Comparison of ENCODE assay signal across 1 cellular context in the genomic region with DNA sequence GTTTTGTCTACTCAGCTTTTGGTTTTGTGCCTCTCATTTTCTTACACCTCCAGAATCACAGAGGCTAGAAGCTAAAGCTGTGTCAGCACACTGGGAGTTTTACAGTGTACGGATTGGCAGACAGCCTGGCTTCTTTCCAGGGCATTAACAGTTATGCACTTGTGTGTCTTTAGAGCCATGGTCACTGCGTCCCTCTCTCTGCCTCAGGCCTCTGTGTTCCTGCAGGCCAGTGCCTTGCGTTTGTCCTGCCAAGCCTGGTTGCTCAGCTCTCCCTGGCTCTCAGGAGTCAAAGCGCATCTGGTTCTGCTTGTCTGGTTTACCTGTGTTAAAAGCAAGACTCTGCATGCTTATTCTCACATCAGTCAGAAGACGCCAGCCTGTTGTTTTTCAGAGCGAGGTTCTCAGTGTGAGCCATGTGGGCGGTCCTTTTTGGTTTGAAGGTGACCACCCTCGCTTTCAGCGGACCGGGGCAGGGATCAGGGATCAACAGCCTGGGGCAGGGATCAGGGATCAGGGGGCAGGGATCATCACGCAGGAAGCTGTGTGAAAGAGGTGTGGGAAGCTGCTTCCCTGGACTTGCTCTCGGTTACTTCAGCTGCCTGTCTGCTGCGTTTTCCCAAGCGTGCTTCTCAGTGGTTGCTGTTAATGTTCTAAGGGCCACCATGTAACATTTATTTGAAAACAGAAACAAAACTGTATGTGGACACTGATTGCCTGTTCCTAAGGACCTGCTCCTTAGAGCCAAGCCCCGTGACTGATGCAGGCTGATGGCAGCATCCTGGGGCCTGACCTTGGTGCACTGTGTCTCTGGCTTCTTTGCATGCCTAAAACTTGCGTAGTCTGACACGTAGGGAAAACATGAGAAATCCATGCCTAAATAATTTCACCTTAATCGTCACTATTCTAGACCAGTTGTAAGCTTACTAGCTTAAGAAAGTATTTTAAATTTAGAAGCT.
A peak's percentile ranks its signal among the peaks of the same experiment; 100 is the strongest.
TF ChIP-seq lines count a peak whose summit lies in the region.

No MANE protein-coding gene starts in this region.

TF ChIP-seq in HepG2, 621 proteins besides CTCF, POLR2A, EP300 and RAD21 (continued from another document):
- TF ChIP-seq, protein P1, sequence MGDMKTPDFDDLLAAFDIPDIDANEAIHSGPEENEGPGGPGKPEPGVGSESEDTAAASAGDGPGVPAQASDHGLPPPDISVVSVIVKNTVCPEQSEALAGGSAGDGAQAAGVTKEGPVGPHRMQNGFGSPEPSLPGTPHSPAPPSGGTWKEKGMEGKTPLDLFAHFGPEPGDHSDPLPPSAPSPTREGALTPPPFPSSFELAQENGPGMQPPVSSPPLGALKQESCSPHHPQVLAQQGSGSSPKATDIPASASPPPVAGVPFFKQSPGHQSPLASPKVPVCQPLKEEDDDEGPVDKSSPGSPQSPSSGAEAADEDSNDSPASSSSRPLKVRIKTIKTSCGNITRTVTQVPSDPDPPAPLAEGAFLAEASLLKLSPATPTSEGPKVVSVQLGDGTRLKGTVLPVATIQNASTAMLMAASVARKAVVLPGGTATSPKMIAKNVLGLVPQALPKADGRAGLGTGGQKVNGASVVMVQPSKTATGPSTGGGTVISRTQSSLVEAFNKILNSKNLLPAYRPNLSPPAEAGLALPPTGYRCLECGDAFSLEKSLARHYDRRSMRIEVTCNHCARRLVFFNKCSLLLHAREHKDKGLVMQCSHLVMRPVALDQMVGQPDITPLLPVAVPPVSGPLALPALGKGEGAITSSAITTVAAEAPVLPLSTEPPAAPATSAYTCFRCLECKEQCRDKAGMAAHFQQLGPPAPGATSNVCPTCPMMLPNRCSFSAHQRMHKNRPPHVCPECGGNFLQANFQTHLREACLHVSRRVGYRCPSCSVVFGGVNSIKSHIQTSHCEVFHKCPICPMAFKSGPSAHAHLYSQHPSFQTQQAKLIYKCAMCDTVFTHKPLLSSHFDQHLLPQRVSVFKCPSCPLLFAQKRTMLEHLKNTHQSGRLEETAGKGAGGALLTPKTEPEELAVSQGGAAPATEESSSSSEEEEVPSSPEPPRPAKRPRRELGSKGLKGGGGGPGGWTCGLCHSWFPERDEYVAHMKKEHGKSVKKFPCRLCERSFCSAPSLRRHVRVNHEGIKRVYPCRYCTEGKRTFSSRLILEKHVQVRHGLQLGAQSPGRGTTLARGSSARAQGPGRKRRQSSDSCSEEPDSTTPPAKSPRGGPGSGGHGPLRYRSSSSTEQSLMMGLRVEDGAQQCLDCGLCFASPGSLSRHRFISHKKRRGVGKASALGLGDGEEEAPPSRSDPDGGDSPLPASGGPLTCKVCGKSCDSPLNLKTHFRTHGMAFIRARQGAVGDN (CRISPR knock-in tag; IDR thresholded peaks at IDR 0.05) = peak; percentile 63
- no peak for TF ChIP-seq RXRB (CRISPR knock-in tag; IDR thresholded peaks at IDR 0.05; ENCODE audit: borderline replicate concordance)
- no peak for TF ChIP-seq ZNF564 (CRISPR knock-in tag; IDR thresholded peaks at IDR 0.05)
- TF ChIP-seq ZNF891 (CRISPR knock-in tag; IDR thresholded peaks at IDR 0.05) = no peak
- TF ChIP-seq NCOR1 (IDR thresholded peaks at IDR 0.05; ENCODE audit: borderline replicate concordance, low read length) = peak; percentile 54; the same call in 1 of the 2 replicates
- no peak for TF ChIP-seq MEIS1 (CRISPR knock-in tag; IDR thresholded peaks at IDR 0.05; ENCODE audit: borderline replicate concordance)
- no peak for TF ChIP-seq KDM4B (CRISPR knock-in tag; IDR thresholded peaks at IDR 0.05)
- peak; percentile 95 for TF ChIP-seq ESRRA (CRISPR knock-in tag; IDR thresholded peaks at IDR 0.05; ENCODE audit: low read depth)
- peak; percentile 63 for TF ChIP-seq PITX1 (CRISPR knock-in tag; IDR thresholded peaks at IDR 0.05)
- TF ChIP-seq, protein P2, sequence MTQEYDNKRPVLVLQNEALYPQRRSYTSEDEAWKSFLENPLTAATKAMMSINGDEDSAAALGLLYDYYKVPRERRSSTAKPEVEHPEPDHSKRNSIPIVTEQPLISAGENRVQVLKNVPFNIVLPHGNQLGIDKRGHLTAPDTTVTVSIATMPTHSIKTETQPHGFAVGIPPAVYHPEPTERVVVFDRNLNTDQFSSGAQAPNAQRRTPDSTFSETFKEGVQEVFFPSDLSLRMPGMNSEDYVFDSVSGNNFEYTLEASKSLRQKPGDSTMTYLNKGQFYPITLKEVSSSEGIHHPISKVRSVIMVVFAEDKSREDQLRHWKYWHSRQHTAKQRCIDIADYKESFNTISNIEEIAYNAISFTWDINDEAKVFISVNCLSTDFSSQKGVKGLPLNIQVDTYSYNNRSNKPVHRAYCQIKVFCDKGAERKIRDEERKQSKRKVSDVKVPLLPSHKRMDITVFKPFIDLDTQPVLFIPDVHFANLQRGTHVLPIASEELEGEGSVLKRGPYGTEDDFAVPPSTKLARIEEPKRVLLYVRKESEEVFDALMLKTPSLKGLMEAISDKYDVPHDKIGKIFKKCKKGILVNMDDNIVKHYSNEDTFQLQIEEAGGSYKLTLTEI (CRISPR knock-in tag; conservative IDR thresholded peaks at IDR 0.05) = no peak
- TF ChIP-seq LCORL (IDR thresholded peaks at IDR 0.05) = no peak
- peak; percentile 57; the same call in 1 of the 2 replicates for TF ChIP-seq LCORL (CRISPR knock-in tag; IDR thresholded peaks at IDR 0.05)
- no peak for TF ChIP-seq ZNF30 (CRISPR knock-in tag; IDR thresholded peaks at IDR 0.05)
- TF ChIP-seq STAG1 (CRISPR knock-in tag; IDR thresholded peaks at IDR 0.05) = no peak
- TF ChIP-seq SALL1 (CRISPR knock-in tag; IDR thresholded peaks at IDR 0.05) = peak; percentile 67; the same call in 1 of the 2 replicates
- peak; percentile 57 to 62 for TF ChIP-seq MAFK (conservative IDR thresholded peaks at IDR 0.05 in 1 of 2, IDR thresholded peaks at IDR 0.05 in 1 of 2; ENCODE audit: low read length in 2 of 2)
- TF ChIP-seq ZNF563 (CRISPR knock-in tag; IDR thresholded peaks at IDR 0.05) = no peak
- TF ChIP-seq, protein P3, sequence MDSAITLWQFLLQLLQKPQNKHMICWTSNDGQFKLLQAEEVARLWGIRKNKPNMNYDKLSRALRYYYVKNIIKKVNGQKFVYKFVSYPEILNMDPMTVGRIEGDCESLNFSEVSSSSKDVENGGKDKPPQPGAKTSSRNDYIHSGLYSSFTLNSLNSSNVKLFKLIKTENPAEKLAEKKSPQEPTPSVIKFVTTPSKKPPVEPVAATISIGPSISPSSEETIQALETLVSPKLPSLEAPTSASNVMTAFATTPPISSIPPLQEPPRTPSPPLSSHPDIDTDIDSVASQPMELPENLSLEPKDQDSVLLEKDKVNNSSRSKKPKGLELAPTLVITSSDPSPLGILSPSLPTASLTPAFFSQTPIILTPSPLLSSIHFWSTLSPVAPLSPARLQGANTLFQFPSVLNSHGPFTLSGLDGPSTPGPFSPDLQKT (CRISPR knock-in tag; IDR thresholded peaks at IDR 0.05; ENCODE audit: borderline replicate concordance) = no peak
- TF ChIP-seq ZNF75D (CRISPR knock-in tag; IDR thresholded peaks at IDR 0.05; ENCODE audit: borderline replicate concordance) = no peak
- TF ChIP-seq ZNF674 (CRISPR knock-in tag; IDR thresholded peaks at IDR 0.05; ENCODE audit: low read depth) = no peak
- no peak for TF ChIP-seq ZNF337 (CRISPR knock-in tag; IDR thresholded peaks at IDR 0.05; ENCODE audit: borderline replicate concordance, low read depth)
- peak; percentile 83 for TF ChIP-seq ZMYM2 (CRISPR knock-in tag; IDR thresholded peaks at IDR 0.05)
- TF ChIP-seq, protein P4, sequence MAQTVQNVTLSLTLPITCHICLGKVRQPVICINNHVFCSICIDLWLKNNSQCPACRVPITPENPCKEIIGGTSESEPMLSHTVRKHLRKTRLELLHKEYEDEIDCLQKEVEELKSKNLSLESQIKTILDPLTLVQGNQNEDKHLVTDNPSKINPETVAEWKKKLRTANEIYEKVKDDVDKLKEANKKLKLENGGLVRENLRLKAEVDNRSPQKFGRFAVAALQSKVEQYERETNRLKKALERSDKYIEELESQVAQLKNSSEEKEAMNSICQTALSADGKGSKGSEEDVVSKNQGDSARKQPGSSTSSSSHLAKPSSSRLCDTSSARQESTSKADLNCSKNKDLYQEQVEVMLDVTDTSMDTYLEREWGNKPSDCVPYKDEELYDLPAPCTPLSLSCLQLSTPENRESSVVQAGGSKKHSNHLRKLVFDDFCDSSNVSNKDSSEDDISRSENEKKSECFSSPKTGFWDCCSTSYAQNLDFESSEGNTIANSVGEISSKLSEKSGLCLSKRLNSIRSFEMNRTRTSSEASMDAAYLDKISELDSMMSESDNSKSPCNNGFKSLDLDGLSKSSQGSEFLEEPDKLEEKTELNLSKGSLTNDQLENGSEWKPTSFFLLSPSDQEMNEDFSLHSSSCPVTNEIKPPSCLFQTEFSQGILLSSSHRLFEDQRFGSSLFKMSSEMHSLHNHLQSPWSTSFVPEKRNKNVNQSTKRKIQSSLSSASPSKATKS (CRISPR knock-in tag; IDR thresholded peaks at IDR 0.05) = no peak
- no peak for TF ChIP-seq FIP1L1 (IDR thresholded peaks at IDR 0.05; ENCODE audit: borderline replicate concordance, insufficient read depth, low read depth, low read length)
- TF ChIP-seq ZNF501 (CRISPR knock-in tag; IDR thresholded peaks at IDR 0.05) = no peak
- no peak for TF ChIP-seq HES4 (CRISPR knock-in tag; IDR thresholded peaks at IDR 0.05; ENCODE audit: borderline replicate concordance)
- no peak for TF ChIP-seq ZNF264 (CRISPR knock-in tag; IDR thresholded peaks at IDR 0.05)
- TF ChIP-seq ZNF747 (CRISPR knock-in tag; IDR thresholded peaks at IDR 0.05; ENCODE audit: borderline replicate concordance) = no peak
- TF ChIP-seq, protein P5, sequence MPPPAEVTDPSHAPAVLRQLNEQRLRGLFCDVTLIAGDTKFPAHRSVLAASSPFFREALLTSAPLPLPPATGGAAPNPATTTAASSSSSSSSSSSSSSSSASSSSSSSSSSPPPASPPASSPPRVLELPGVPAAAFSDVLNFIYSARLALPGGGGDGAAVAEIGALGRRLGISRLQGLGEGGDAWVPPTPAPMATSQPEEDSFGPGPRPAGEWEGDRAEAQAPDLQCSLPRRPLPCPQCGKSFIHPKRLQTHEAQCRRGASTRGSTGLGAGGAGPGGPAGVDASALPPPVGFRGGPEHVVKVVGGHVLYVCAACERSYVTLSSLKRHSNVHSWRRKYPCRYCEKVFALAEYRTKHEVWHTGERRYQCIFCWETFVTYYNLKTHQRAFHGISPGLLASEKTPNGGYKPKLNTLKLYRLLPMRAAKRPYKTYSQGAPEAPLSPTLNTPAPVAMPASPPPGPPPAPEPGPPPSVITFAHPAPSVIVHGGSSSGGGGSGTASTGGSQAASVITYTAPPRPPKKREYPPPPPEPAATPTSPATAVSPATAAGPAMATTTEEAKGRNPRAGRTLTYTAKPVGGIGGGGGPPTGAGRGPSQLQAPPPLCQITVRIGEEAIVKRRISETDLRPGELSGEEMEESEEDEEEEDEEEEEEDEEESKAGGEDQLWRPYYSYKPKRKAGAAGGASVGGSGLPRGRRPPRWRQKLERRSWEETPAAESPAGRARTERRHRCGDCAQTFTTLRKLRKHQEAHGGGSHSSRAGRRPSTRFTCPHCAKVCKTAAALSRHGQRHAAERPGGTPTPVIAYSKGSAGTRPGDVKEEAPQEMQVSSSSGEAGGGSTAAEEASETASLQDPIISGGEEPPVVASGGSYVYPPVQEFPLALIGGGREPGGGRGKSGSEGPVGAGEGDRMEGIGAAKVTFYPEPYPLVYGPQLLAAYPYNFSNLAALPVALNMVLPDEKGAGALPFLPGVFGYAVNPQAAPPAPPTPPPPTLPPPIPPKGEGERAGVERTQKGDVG (CRISPR knock-in tag; IDR thresholded peaks at IDR 0.05; ENCODE audit: borderline replicate concordance) = peak; percentile 77; the same call in 1 of the 2 replicates
- peak; percentile 59 for TF ChIP-seq MAFF (IDR thresholded peaks at IDR 0.05; ENCODE audit: low read depth, low read length)
- TF ChIP-seq ZBTB3 (CRISPR knock-in tag; IDR thresholded peaks at IDR 0.05; ENCODE audit: borderline replicate concordance, low read depth) = no peak
- no peak for TF ChIP-seq ZNF746 (CRISPR knock-in tag; IDR thresholded peaks at IDR 0.05)
- TF ChIP-seq, protein P6, sequence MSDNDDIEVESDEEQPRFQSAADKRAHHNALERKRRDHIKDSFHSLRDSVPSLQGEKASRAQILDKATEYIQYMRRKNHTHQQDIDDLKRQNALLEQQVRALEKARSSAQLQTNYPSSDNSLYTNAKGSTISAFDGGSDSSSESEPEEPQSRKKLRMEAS (IDR thresholded peaks at IDR 0.05) = 0 out of 2 replicates have a peak, but pooled peaks have one; percentile 29
- TF ChIP-seq HDAC1 (CRISPR knock-in tag; IDR thresholded peaks at IDR 0.05) = peak; percentile 41; the same call in 1 of the 2 replicates
- TF ChIP-seq NFYB (CRISPR knock-in tag; IDR thresholded peaks at IDR 0.05) = no peak
